ENCODE assay signal across 26 cellular contexts in genomic region chr5:76207122-76207521, GRCh38.
"Had no signal": no experiment of that assay in that cellular context is flagged by ENCODE, and none has a peak within 500 bp of the region (broad histone marks: within the 10 kb centered on the region; RNA-seq: fewer than 3 reads in every experiment).

No MANE protein-coding gene starts in this region.

- H3K27me3 ChIP-seq: cardiac muscle cell, colonic mucosa had no signal

- H3K9ac ChIP-seq: KMS-11 had no signal

- H3K4me3 ChIP-seq: cardiac muscle cell, colonic mucosa had no signal

- H3K4me2 ChIP-seq: KMS-11 had no signal

- H3K4me1 ChIP-seq: colonic mucosa had no signal

- H3K9me3 ChIP-seq: colonic mucosa had no signal

- DNase-seq: activated CD4-positive, alpha-beta memory T cell treated with anti-CD3 and anti-CD28 coated beads for 36 hours; activated CD4-positive, alpha-beta T cell treated with anti-CD3 and anti-CD28 coated beads for 36 hours; activated CD4-positive, alpha-beta T cell treated with anti-CD3 and anti-CD28 coated beads, Interleukin-2, amount 50 U/mL, for 1 hour; activated CD8-positive, alpha-beta memory T cell treated with anti-CD3 and anti-CD28 coated beads, Interleukin-2, amount 50 U/mL, for 4 hours; activated effector memory CD4-positive, alpha-beta T cell treated with anti-CD3 and anti-CD28 coated beads, Interleukin-2, amount 50 U/mL, for 16 hours; activated naive CD4-positive, alpha-beta T cell; activated naive CD4-positive, alpha-beta T cell treated with anti-CD3 and anti-CD28 coated beads, Interleukin-2, amount 50 U/mL, for 16 hours; activated naive CD8-positive, alpha-beta T cell treated with anti-CD3 and anti-CD28 coated beads for 36 hours; activated T-cell treated with anti-CD3 and anti-CD28 coated beads, Interleukin-2, amount 50 U/mL, for 72 hours; amniotic stem cell; aorta; colonic mucosa; MM.1S; NCI-H1092; NCI-H1436 treated with DMSO at 0.1 percent for 48 hours; NCI-H1694 treated with DMSO at 0.1 percent for 48 hours; NCI-H2029; NCI-H345; NCI-H524 treated with DMSO at 0.1 percent for 48 hours; SHP77 had no signal

- ATAC-seq: activated CD4-positive, alpha-beta T cell treated with anti-CD3 and anti-CD28 coated beads for 36 hours; activated CD4-positive, CD25-positive, alpha-beta regulatory T cell treated with anti-CD3 and anti-CD28 coated beads, Interleukin-2, amount 50 U/mL, for 24 hours; activated T-cell treated with anti-CD3 and anti-CD28 coated beads, Interleukin-2, amount 50 U/mL, for 72 hours; activated T-helper 17 cell treated with anti-CD3 and anti-CD28 coated beads, Interleukin-2, amount 50 U/mL, for 72 hours; Panc1; WTC11 had no signal

- H3K36me3 ChIP-seq: cardiac muscle cell, colonic mucosa had no signal

- H3K27ac ChIP-seq: cardiac muscle cell, colonic mucosa, KMS-11 had no signal
